ENCODE assay signal across 22 cellular contexts in genomic region chr6:144179817-144180216, GRCh38. TPM values are rescaled to one million over a fixed set of nuclear protein-coding genes. Genes with fewer than 3 reads are reported as not detected.
DNase-seq lines count a peak whose midpoint lies in the region; ATAC-seq and TF ChIP-seq lines count a peak whose summit lies in the region.
"Had no signal": no experiment of that assay in that cellular context is flagged by ENCODE, and none has a peak within 500 bp of the region (broad histone marks: within the 10 kb centered on the region; RNA-seq: fewer than 3 reads in every experiment).

No MANE protein-coding gene starts in this region.

- peak overlapping the region; percentile 14 for H3K27ac Mint-ChIP-seq in CD4-positive, alpha-beta T cell
- peak overlapping the region; percentile 1 to 70 (median 22) for H3K27ac Mint-ChIP-seq in immature natural killer cell
- H3K27ac Mint-ChIP-seq: activated naive CD4-positive, alpha-beta T cell treated with anti-CD3 and anti-CD28 coated beads, Interleukin-2, amount 50 U/mL, for 24 hours; CD8-positive, alpha-beta T cell; progenitor cell of endocrine pancreas had no signal

- no peak for DNase-seq in CD4-positive, alpha-beta T cell
- peak; percentile 51 for DNase-seq in OCI-M1 (lab: John Stamatoyannopoulos, UW)
- DNase-seq in immature natural killer cell, result no peak
- no peak for DNase-seq in GF-D8 (lab: John Stamatoyannopoulos, UW)
- DNase-seq: activated CD4-positive, alpha-beta T cell treated with anti-CD3 and anti-CD28 coated beads for 48 hours; CD8-positive, alpha-beta T cell; DMS 273 treated with DMSO at 0.1 percent for 48 hours; EL; gastrocnemius medialis; hippocampal formation; right lobe of liver; SK-N-SH; stimulated activated CD4-positive, alpha-beta T cell treated with anti-CD3 and anti-CD28 coated beads, Interleukin-4, amount 100 ng/mL, for 4 hours; stimulated activated naive CD4-positive, alpha-beta T cell treated with Interleukin-2 at 50 U/mL for 16 hours had no signal

- CTCF ChIA-PET in CD4-positive, alpha-beta T cell (lab: Charles Lee), result no interaction called here

- peaks cover 37% of the 10 kb centered on the region for H3K4me1 Mint-ChIP-seq in CD4-positive, alpha-beta T cell (ENCODE audit: low read depth)
- peaks cover 45 to 56% of the 10 kb centered on the region in 2 donors for H3K4me1 Mint-ChIP-seq in immature natural killer cell

- no peaks in the 10 kb centered on the region for H3K36me3 Mint-ChIP-seq in CD4-positive, alpha-beta T cell (ENCODE audit: low read depth)
- H3K36me3 Mint-ChIP-seq in immature natural killer cell, result peaks cover 0 to 12% (median 10%) of the 10 kb centered on the region in 3 donors
- H3K36me3 Mint-ChIP-seq: CD8-positive, alpha-beta T cell had no signal

- no peak overlapping the region for H3K27ac ChIP-seq in CD4-positive, alpha-beta T cell (ENCODE audit: low read depth, low read length)
- H3K27ac ChIP-seq: ascending aorta, gastrocnemius medialis, right lobe of liver, thoracic aorta had no signal

- no peak for ATAC-seq in CD4-positive, alpha-beta T cell (ENCODE audit: poor library complexity)
- ATAC-seq in GM18498 (IDR thresholded peaks at IDR 0.05; ENCODE audit: unreplicated experiment), result peak; percentile 46
- ATAC-seq in HG02642 (IDR thresholded peaks at IDR 0.05; ENCODE audit: poor library complexity, unreplicated experiment), result no peak
- ATAC-seq in HG03432 (IDR thresholded peaks at IDR 0.05; ENCODE audit: unreplicated experiment), result no peak
- no peak for ATAC-seq in GM19023 (IDR thresholded peaks at IDR 0.05; ENCODE audit: unreplicated experiment)
- ATAC-seq: CD8-positive, alpha-beta T cell; gastrocnemius medialis; right lobe of liver had no signal

- H3K9me3 Mint-ChIP-seq in CD4-positive, alpha-beta T cell, result no peaks in the 10 kb centered on the region
- no peaks in the 10 kb centered on the region for H3K9me3 Mint-ChIP-seq in immature natural killer cell
- H3K9me3 Mint-ChIP-seq: activated naive CD4-positive, alpha-beta T cell treated with anti-CD3 and anti-CD28 coated beads, Interleukin-2, amount 50 U/mL, for 24 hours; CD8-positive, alpha-beta T cell had no signal

- no peaks in the 10 kb centered on the region for H3K27me3 ChIP-seq in CD4-positive, alpha-beta T cell (ENCODE audit: control insufficient read depth, insufficient read depth, low read length)
- H3K27me3 ChIP-seq: ascending aorta, gastrocnemius medialis, right lobe of liver had no signal

- POLR2A ChIA-PET in CD4-positive, alpha-beta T cell (lab: Charles Lee), result no interaction called here

- intact Hi-C loops in CD4-positive, alpha-beta T cell (cut with DNase I, micrococcal nuclease), result no loop called here

- peak overlapping the region; percentile 4 for H3K4me3 Mint-ChIP-seq in CD4-positive, alpha-beta T cell
- peak overlapping the region; percentile 20 to 63 (median 48) for H3K4me3 Mint-ChIP-seq in immature natural killer cell
- H3K4me3 Mint-ChIP-seq: activated naive CD4-positive, alpha-beta T cell treated with anti-CD3 and anti-CD28 coated beads, Interleukin-2, amount 50 U/mL, for 24 hours; CD8-positive, alpha-beta T cell had no signal

- H3K9me3 ChIP-seq in CD4-positive, alpha-beta T cell (ENCODE audit: control insufficient read depth, low read length), result no peaks in the 10 kb centered on the region
- H3K9me3 ChIP-seq: ascending aorta, gastrocnemius medialis, right lobe of liver, SK-N-SH, thoracic aorta had no signal

- no peaks in the 10 kb centered on the region for H3K27me3 Mint-ChIP-seq in CD4-positive, alpha-beta T cell
- peaks cover 0 to 1% (median 0%) of the 10 kb centered on the region in 3 donors for H3K27me3 Mint-ChIP-seq in immature natural killer cell (ENCODE audit: low read depth in 3 of 3)
- H3K27me3 Mint-ChIP-seq: activated naive CD4-positive, alpha-beta T cell treated with anti-CD3 and anti-CD28 coated beads, Interleukin-2, amount 50 U/mL, for 24 hours had no signal

- no peak for TF ChIP-seq CTCF in CD4-positive, alpha-beta T cell (IDR thresholded peaks at IDR 0.05)

RNA-seq across cellular contexts. Expression of gene STX11, which starts 29.5 kb away (rescaled TPM):
- total RNA-seq in CD4-positive, alpha-beta T cell, result 10 to 100 TPM; 16.1 to 16.8 TPM
- 10 to 100 TPM; 28.7 to 42.6 (median 36.0) TPM for polyA plus RNA-seq in immature natural killer cell
- total RNA-seq: progenitor cell of endocrine pancreas had no signal
